ENCODE assay signal across 19 cellular contexts in genomic region chr19:34131100-34131499, GRCh38.
"Had no signal": no experiment of that assay in that cellular context is flagged by ENCODE, and none has a peak within 500 bp of the region (broad histone marks: within the 10 kb centered on the region; RNA-seq: fewer than 3 reads in every experiment).

No MANE protein-coding gene starts in this region.

- H3K36me3 ChIP-seq: adrenal gland, breast epithelium, colonic mucosa, esophagus squamous epithelium, neural progenitor cell, sigmoid colon, vagina had no signal

- H3K9ac ChIP-seq: neural progenitor cell had no signal

- DNase-seq: activated CD8-positive, alpha-beta memory T cell treated with anti-CD3 and anti-CD28 coated beads, Interleukin-2, amount 50 U/mL, for 4 hours; activated T-cell treated with anti-CD3 and anti-CD28 coated beads, Interleukin-2, amount 50 U/mL, for 24 hours; adrenal gland; colonic mucosa; dorsolateral prefrontal cortex; effector memory CD8-positive, alpha-beta T cell; esophagus squamous epithelium; naive thymus-derived CD8-positive, alpha-beta T cell; sigmoid colon; stimulated activated CD4-positive, alpha-beta T cell treated with anti-CD3 and anti-CD28 coated beads, Interleukin-2, amount 100 ng/mL, for 48 hours; stimulated activated CD8-positive, alpha-beta memory T cell treated with anti-CD3 and anti-CD28 coated beads, Interleukin-4, amount 100 ng/mL, for 48 hours; stimulated activated naive B cell treated with anti-CD40 and anti-IgM and Interleukin-4, amounts not matched to agents 10 μg/mL and 1 μg/mL and 100 μg/mL, for 72 hours had no signal

- H3K9me3 ChIP-seq: adrenal gland, breast epithelium, colonic mucosa, esophagus squamous epithelium, sigmoid colon, vagina had no signal

- H3K27ac ChIP-seq: adrenal gland, breast epithelium, colonic mucosa, dorsolateral prefrontal cortex, esophagus squamous epithelium, neural progenitor cell, sigmoid colon, vagina had no signal

- H3K4me3 ChIP-seq: adrenal gland, breast epithelium, colonic mucosa, dorsolateral prefrontal cortex, esophagus squamous epithelium, lung, neural progenitor cell, sigmoid colon, vagina had no signal

- H3K4me1 ChIP-seq: breast epithelium, colonic mucosa had no signal

- H3K4me2 ChIP-seq: neural progenitor cell had no signal

- ATAC-seq: activated naive CD4-positive, alpha-beta T cell treated with anti-CD3 and anti-CD28 coated beads, Interleukin-2, amount 50 U/mL, for 72 hours; activated T-helper 17 cell treated with anti-CD3 and anti-CD28 coated beads, Interleukin-2, amount 50 U/mL, for 72 hours; effector memory CD8-positive, alpha-beta T cell; left lobe of liver; naive thymus-derived CD8-positive, alpha-beta T cell; stimulated activated naive B cell treated with anti-CD40 and anti-IgM and Interleukin-4, amounts not matched to agents 10 μg/mL and 1 μg/mL and 100 μg/mL, for 72 hours had no signal

- H2AFZ ChIP-seq: neural progenitor cell had no signal

- H3K27me3 ChIP-seq: adrenal gland, breast epithelium, colonic mucosa, dorsolateral prefrontal cortex, esophagus squamous epithelium, neural progenitor cell, sigmoid colon, vagina had no signal
